Comparison of ENCODE assay signal across 16 cellular contexts in the genomic region with DNA sequence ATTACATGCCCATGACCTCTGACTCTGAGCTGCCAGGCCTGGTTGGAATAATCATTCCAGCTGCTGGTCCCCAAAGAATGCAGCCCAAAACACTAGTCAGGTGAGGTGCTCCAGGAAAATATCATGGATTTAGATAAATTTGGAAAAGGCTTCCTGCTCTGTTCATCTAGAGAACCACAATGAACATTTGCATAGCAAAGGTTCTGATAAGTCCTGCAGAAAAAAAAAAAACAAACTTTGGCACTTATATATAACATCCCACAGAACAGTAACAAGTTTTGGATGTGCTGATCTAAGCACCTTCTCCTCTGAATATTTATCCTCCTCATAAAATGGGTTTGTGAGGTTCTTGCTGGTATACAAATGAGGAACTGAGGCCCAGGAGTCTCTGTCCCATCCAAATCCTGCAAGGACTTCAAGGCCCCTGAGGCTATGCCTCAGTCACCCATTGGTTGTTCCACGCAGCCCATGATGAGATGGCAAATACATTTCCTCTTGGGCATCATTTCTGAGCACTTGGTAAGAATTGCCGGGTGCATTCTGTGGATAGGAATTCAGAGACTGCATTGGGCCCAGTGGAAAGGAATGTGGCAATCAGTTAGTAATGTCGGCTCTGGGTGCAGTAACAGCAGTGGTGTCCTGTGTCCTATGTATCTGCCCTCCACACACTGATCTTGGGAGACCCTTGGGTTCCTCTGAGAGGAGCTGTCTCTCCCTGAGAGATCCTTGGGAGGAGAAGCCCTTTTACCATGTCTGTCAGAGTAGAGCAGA.
"Had no signal": no experiment of that assay in that cellular context is flagged by ENCODE, and none has a peak within 500 bp of the region (broad histone marks: within the 10 kb centered on the region; RNA-seq: fewer than 3 reads in every experiment).

No MANE protein-coding gene starts in this region.

- FAIRE-seq: TTC549 had no signal

- H3K27ac ChIP-seq: coronary artery, gastrocnemius medialis, heart left ventricle, left ventricle myocardium inferior, psoas muscle, skin epidermis had no signal

- H3K27me3 ChIP-seq: gastrocnemius medialis, heart left ventricle had no signal

- H3K9me3 ChIP-seq: gastrocnemius medialis, heart left ventricle, left ventricle myocardium inferior, psoas muscle had no signal

- H3K36me3 ChIP-seq: gastrocnemius medialis, left ventricle myocardium inferior had no signal

- H3K4me3 ChIP-seq: coronary artery, gastrocnemius medialis, heart left ventricle, left ventricle myocardium inferior, psoas muscle, skin epidermis had no signal

- H3K4me1 ChIP-seq: gastrocnemius medialis, heart left ventricle, left ventricle myocardium inferior, psoas muscle had no signal

- DNase-seq: activated CD4-positive, alpha-beta memory T cell treated with anti-CD3 and anti-CD28 coated beads, Interleukin-2, amount 10 ng/mL, durations not matched to agents 7 days and 5 days; activated CD4-positive, alpha-beta T cell treated with anti-CD3 and anti-CD28 coated beads for 48 hours; activated CD4-positive, CD25-positive, alpha-beta regulatory T cell; activated CD8-positive, alpha-beta memory T cell treated with anti-CD3 and anti-CD28 coated beads, Interleukin-2, amount 10 ng/mL, durations not matched to agents 7 days and 5 days; amygdala; gastrocnemius medialis; heart left ventricle; left ventricle myocardium inferior; naive B cell; psoas muscle; right cardiac atrium; stimulated activated naive CD8-positive, alpha-beta T cell treated with anti-CD3 and anti-CD28 coated beads, Interleukin-15, amount 100 ng/mL, for 72 hours had no signal

- ATAC-seq: activated CD8-positive, alpha-beta memory T cell treated with anti-CD3 and anti-CD28 coated beads, Interleukin-2, amount 10 ng/mL, durations not matched to agents 7 days and 5 days; esophagus mucosa; gastrocnemius medialis; heart left ventricle; psoas muscle; right cardiac atrium; stimulated activated naive CD8-positive, alpha-beta T cell treated with anti-CD3 and anti-CD28 coated beads, Interleukin-15, amount 100 ng/mL, for 72 hours had no signal
